1 cellular context compared by ENCODE assay signal in the genomic region with DNA sequence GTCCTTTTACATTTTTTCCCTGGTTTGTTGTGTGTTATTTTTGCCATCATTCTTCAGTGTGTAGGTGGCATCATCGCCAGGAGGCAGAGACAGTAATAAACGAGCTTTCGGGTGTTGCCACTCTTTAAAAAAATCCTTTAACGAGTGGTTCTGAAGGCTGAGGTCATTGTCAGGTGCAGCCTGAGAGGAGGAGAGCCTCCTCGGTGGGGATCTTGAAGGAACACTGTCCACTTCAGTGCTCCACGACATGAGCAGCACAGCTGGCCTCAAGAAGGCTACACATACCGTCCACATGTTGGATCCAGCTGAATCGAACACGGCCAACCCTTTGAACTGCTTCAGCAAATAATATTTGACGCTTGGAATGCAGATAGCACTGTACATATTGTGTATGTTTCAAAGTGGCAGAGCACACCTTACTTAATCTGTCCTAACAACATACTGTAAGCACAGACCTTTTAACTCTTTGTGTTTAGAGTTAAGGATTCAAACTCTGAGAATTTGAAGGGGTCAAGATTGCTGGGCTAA.
TF ChIP-seq lines count a peak whose summit lies in the region.

No MANE protein-coding gene starts in this region.

TF ChIP-seq in HepG2, 621 proteins besides CTCF, POLR2A, EP300 and RAD21 (continued from another document and continues in another):
- TF ChIP-seq, protein P1, sequence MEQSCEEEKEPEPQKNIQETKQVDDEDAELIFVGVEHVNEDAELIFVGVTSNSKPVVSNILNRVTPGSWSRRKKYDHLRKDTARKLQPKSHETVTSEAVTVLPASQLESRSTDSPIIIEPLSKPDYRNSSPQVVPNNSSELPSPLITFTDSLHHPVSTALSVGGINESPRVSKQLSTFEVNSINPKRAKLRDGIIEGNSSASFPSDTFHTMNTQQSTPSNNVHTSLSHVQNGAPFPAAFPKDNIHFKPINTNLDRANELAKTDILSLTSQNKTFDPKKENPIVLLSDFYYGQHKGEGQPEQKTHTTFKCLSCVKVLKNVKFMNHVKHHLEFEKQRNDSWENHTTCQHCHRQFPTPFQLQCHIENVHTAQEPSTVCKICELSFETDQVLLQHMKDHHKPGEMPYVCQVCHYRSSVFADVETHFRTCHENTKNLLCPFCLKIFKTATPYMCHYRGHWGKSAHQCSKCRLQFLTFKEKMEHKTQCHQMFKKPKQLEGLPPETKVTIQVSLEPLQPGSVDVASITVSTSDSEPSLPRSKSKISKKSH (CRISPR knock-in tag; IDR thresholded peaks at IDR 0.05; ENCODE audit: borderline replicate concordance), result no peak
- no peak for TF ChIP-seq ZNF773 (CRISPR knock-in tag; IDR thresholded peaks at IDR 0.05; ENCODE audit: borderline replicate concordance)
- peak; percentile 82; the same call in 1 of the 2 replicates for TF ChIP-seq CBFB (CRISPR knock-in tag; IDR thresholded peaks at IDR 0.05)
- TF ChIP-seq RFXAP (CRISPR knock-in tag; IDR thresholded peaks at IDR 0.05; ENCODE audit: borderline replicate concordance), result no peak
- TF ChIP-seq NCOA1 (CRISPR knock-in tag; IDR thresholded peaks at IDR 0.05), result no peak; the same call in 1 of the 2 replicates
- TF ChIP-seq, protein P2, sequence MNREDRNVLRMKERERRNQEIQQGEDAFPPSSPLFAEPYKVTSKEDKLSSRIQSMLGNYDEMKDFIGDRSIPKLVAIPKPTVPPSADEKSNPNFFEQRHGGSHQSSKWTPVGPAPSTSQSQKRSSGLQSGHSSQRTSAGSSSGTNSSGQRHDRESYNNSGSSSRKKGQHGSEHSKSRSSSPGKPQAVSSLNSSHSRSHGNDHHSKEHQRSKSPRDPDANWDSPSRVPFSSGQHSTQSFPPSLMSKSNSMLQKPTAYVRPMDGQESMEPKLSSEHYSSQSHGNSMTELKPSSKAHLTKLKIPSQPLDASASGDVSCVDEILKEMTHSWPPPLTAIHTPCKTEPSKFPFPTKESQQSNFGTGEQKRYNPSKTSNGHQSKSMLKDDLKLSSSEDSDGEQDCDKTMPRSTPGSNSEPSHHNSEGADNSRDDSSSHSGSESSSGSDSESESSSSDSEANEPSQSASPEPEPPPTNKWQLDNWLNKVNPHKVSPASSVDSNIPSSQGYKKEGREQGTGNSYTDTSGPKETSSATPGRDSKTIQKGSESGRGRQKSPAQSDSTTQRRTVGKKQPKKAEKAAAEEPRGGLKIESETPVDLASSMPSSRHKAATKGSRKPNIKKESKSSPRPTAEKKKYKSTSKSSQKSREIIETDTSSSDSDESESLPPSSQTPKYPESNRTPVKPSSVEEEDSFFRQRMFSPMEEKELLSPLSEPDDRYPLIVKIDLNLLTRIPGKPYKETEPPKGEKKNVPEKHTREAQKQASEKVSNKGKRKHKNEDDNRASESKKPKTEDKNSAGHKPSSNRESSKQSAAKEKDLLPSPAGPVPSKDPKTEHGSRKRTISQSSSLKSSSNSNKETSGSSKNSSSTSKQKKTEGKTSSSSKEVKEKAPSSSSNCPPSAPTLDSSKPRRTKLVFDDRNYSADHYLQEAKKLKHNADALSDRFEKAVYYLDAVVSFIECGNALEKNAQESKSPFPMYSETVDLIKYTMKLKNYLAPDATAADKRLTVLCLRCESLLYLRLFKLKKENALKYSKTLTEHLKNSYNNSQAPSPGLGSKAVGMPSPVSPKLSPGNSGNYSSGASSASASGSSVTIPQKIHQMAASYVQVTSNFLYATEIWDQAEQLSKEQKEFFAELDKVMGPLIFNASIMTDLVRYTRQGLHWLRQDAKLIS (CRISPR knock-in tag; IDR thresholded peaks at IDR 0.05), result no peak; the same call in none of the 2 replicates
- TF ChIP-seq, protein P3, sequence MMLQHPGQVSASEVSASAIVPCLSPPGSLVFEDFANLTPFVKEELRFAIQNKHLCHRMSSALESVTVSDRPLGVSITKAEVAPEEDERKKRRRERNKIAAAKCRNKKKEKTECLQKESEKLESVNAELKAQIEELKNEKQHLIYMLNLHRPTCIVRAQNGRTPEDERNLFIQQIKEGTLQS (CRISPR knock-in tag; IDR thresholded peaks at IDR 0.05), result peak; percentile 77
- TF ChIP-seq ZNF205 (CRISPR knock-in tag; IDR thresholded peaks at IDR 0.05), result peak; percentile 82; the same call in 1 of the 2 replicates
- TF ChIP-seq ADNP (CRISPR knock-in tag; IDR thresholded peaks at IDR 0.05), result no peak
- no peak for TF ChIP-seq ZNF326 (CRISPR knock-in tag; IDR thresholded peaks at IDR 0.05; ENCODE audit: borderline replicate concordance)
- TF ChIP-seq, protein P4, sequence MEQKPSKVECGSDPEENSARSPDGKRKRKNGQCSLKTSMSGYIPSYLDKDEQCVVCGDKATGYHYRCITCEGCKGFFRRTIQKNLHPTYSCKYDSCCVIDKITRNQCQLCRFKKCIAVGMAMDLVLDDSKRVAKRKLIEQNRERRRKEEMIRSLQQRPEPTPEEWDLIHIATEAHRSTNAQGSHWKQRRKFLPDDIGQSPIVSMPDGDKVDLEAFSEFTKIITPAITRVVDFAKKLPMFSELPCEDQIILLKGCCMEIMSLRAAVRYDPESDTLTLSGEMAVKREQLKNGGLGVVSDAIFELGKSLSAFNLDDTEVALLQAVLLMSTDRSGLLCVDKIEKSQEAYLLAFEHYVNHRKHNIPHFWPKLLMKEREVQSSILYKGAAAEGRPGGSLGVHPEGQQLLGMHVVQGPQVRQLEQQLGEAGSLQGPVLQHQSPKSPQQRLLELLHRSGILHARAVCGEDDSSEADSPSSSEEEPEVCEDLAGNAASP (CRISPR knock-in tag; IDR thresholded peaks at IDR 0.05; ENCODE audit: borderline replicate concordance), result peak; percentile 91
- TF ChIP-seq, protein P5, sequence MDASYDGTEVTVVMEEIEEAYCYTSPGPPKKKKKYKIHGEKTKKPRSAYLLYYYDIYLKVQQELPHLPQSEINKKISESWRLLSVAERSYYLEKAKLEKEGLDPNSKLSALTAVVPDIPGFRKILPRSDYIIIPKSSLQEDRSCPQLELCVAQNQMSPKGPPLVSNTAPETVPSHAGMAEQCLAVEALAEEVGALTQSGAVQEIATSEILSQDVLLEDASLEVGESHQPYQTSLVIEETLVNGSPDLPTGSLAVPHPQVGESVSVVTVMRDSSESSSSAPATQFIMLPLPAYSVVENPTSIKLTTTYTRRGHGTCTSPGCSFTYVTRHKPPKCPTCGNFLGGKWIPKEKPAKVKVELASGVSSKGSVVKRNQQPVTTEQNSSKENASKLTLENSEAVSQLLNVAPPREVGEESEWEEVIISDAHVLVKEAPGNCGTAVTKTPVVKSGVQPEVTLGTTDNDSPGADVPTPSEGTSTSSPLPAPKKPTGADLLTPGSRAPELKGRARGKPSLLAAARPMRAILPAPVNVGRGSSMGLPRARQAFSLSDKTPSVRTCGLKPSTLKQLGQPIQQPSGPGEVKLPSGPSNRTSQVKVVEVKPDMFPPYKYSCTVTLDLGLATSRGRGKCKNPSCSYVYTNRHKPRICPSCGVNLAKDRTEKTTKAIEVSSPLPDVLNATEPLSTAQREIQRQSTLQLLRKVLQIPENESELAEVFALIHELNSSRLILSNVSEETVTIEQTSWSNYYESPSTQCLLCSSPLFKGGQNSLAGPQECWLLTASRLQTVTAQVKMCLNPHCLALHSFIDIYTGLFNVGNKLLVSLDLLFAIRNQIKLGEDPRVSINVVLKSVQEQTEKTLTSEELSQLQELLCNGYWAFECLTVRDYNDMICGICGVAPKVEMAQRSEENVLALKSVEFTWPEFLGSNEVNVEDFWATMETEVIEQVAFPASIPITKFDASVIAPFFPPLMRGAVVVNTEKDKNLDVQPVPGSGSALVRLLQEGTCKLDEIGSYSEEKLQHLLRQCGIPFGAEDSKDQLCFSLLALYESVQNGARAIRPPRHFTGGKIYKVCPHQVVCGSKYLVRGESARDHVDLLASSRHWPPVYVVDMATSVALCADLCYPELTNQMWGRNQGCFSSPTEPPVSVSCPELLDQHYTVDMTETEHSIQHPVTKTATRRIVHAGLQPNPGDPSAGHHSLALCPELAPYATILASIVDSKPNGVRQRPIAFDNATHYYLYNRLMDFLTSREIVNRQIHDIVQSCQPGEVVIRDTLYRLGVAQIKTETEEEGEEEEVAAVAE (CRISPR knock-in tag; IDR thresholded peaks at IDR 0.05; ENCODE audit: borderline replicate concordance), result no peak
- TF ChIP-seq ZKSCAN1 (IDR thresholded peaks at IDR 0.05; ENCODE audit: low read length), result peak; percentile 51; the same call in 1 of the 2 replicates
- TF ChIP-seq ZNF263 (CRISPR knock-in tag; IDR thresholded peaks at IDR 0.05), result peak; percentile 77
- TF ChIP-seq SOX13 (IDR thresholded peaks at IDR 0.05), result peak; percentile 88
- TF ChIP-seq SOX13 (CRISPR knock-in tag; conservative IDR thresholded peaks at IDR 0.05 in 1 of 2, IDR thresholded peaks at IDR 0.05 in 1 of 2), result peak in 1 of 2 experiments; percentile 98; a peak in 2 of 4 replicates
- TF ChIP-seq U2AF1 (optimal IDR thresholded peaks at IDR 0.05; ENCODE audit: low read depth, low read length), result no peak
- no peak for TF ChIP-seq FOSL1 (CRISPR knock-in tag; IDR thresholded peaks at IDR 0.05; ENCODE audit: borderline replicate concordance)
- peak; percentile 52 for TF ChIP-seq ZNF232 (CRISPR knock-in tag; IDR thresholded peaks at IDR 0.05; ENCODE audit: borderline replicate concordance)
- TF ChIP-seq ARNTL (CRISPR knock-in tag; IDR thresholded peaks at IDR 0.05), result peak; percentile 95
- no peak for TF ChIP-seq ELF4 (CRISPR knock-in tag; IDR thresholded peaks at IDR 0.05; ENCODE audit: borderline replicate concordance)
- no peak for TF ChIP-seq SMARCC2 (IDR thresholded peaks at IDR 0.05)
- TF ChIP-seq PCBP2 (optimal IDR thresholded peaks at IDR 0.05; ENCODE audit: low read depth, low read length, poor library complexity, severe bottlenecking), result no peak
- 0 out of 2 replicates have a peak, but pooled peaks have one; percentile 54 for TF ChIP-seq ZFP37 (CRISPR knock-in tag; IDR thresholded peaks at IDR 0.05; ENCODE audit: borderline replicate concordance)
- no peak for TF ChIP-seq NAIF1 (CRISPR knock-in tag; IDR thresholded peaks at IDR 0.05; ENCODE audit: borderline replicate concordance)
- TF ChIP-seq GTF3A (CRISPR knock-in tag; conservative IDR thresholded peaks at IDR 0.05), result no peak
- TF ChIP-seq ZNF441 (CRISPR knock-in tag; IDR thresholded peaks at IDR 0.05; ENCODE audit: borderline replicate concordance), result no peak
- peak; percentile 85; the same call in 1 of the 2 replicates for TF ChIP-seq NR2F2 (IDR thresholded peaks at IDR 0.05; ENCODE audit: borderline replicate concordance, low read depth)
- no peak for TF ChIP-seq MATR3 (CRISPR knock-in tag; IDR thresholded peaks at IDR 0.05)
- TF ChIP-seq TCF12 (IDR thresholded peaks at IDR 0.05), result no peak
- peak; percentile 38; the same call in 1 of the 2 replicates for TF ChIP-seq TCF12 (CRISPR knock-in tag; IDR thresholded peaks at IDR 0.05)
- no peak for TF ChIP-seq POLR2AphosphoS2 (IDR thresholded peaks at IDR 0.05; ENCODE audit: low read depth, low read length)
- TF ChIP-seq, protein P6, sequence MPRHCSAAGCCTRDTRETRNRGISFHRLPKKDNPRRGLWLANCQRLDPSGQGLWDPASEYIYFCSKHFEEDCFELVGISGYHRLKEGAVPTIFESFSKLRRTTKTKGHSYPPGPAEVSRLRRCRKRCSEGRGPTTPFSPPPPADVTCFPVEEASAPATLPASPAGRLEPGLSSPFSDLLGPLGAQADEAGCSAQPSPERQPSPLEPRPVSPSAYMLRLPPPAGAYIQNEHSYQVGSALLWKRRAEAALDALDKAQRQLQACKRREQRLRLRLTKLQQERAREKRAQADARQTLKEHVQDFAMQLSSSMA (CRISPR knock-in tag; IDR thresholded peaks at IDR 0.05), result no peak
- peak; percentile 96 for TF ChIP-seq NFIC (IDR thresholded peaks at IDR 0.05; ENCODE audit: low read length)
- TF ChIP-seq, protein P7, sequence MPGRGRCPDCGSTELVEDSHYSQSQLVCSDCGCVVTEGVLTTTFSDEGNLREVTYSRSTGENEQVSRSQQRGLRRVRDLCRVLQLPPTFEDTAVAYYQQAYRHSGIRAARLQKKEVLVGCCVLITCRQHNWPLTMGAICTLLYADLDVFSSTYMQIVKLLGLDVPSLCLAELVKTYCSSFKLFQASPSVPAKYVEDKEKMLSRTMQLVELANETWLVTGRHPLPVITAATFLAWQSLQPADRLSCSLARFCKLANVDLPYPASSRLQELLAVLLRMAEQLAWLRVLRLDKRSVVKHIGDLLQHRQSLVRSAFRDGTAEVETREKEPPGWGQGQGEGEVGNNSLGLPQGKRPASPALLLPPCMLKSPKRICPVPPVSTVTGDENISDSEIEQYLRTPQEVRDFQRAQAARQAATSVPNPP (CRISPR knock-in tag; IDR thresholded peaks at IDR 0.05), result peak; percentile 76; the same call in 1 of the 2 replicates
- TF ChIP-seq ELF3 (CRISPR knock-in tag; IDR thresholded peaks at IDR 0.05), result peak; percentile 82
- TF ChIP-seq ZNF75D (CRISPR knock-in tag; IDR thresholded peaks at IDR 0.05; ENCODE audit: borderline replicate concordance), result no peak
- TF ChIP-seq, protein P8, sequence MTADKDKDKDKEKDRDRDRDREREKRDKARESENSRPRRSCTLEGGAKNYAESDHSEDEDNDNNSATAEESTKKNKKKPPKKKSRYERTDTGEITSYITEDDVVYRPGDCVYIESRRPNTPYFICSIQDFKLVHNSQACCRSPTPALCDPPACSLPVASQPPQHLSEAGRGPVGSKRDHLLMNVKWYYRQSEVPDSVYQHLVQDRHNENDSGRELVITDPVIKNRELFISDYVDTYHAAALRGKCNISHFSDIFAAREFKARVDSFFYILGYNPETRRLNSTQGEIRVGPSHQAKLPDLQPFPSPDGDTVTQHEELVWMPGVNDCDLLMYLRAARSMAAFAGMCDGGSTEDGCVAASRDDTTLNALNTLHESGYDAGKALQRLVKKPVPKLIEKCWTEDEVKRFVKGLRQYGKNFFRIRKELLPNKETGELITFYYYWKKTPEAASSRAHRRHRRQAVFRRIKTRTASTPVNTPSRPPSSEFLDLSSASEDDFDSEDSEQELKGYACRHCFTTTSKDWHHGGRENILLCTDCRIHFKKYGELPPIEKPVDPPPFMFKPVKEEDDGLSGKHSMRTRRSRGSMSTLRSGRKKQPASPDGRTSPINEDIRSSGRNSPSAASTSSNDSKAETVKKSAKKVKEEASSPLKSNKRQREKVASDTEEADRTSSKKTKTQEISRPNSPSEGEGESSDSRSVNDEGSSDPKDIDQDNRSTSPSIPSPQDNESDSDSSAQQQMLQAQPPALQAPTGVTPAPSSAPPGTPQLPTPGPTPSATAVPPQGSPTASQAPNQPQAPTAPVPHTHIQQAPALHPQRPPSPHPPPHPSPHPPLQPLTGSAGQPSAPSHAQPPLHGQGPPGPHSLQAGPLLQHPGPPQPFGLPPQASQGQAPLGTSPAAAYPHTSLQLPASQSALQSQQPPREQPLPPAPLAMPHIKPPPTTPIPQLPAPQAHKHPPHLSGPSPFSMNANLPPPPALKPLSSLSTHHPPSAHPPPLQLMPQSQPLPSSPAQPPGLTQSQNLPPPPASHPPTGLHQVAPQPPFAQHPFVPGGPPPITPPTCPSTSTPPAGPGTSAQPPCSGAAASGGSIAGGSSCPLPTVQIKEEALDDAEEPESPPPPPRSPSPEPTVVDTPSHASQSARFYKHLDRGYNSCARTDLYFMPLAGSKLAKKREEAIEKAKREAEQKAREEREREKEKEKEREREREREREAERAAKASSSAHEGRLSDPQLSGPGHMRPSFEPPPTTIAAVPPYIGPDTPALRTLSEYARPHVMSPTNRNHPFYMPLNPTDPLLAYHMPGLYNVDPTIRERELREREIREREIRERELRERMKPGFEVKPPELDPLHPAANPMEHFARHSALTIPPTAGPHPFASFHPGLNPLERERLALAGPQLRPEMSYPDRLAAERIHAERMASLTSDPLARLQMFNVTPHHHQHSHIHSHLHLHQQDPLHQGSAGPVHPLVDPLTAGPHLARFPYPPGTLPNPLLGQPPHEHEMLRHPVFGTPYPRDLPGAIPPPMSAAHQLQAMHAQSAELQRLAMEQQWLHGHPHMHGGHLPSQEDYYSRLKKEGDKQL (CRISPR knock-in tag; IDR thresholded peaks at IDR 0.05; ENCODE audit: low read depth), result peak; percentile 97
